In the genomic region with DNA sequence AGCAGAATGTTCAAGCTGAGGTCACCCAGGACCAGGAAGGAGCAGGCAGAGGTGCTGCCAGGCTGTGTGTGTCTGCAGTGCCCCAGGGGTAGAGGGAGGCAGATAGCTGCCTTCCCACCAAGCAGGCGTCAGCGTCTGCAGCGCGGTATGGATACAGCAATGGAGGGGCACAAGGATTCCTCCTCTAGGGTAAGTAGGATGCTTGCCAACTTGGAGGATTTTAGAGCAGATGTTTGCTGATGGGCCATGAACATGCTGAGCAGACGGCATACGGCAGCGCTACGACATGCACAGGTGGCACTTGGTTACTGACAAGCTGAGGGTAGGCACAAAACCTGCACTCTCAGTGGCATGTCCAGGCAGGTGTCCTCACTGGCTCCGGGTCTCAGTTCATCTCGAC, we compare ENCODE assay signal across 13 cellular contexts.
"Had no signal": no experiment of that assay in that cellular context is flagged by ENCODE, and none has a peak within 500 bp of the region (broad histone marks: within the 10 kb centered on the region; RNA-seq: fewer than 3 reads in every experiment).

No MANE protein-coding gene starts in this region.

- H3K36me3 Mint-ChIP-seq: activated naive CD8-positive, alpha-beta T cell treated with anti-CD3 and anti-CD28 coated beads, Interleukin-2, amount 10 ng/mL, durations not matched to agents 7 days and 5 days had no signal

- DNase-seq: activated CD4-positive, alpha-beta memory T cell treated with anti-CD3 and anti-CD28 coated beads, Interleukin-2, amount 10 ng/mL, durations not matched to agents 7 days and 5 days; activated CD4-positive, alpha-beta T cell treated with anti-CD3 and anti-CD28 coated beads for 36 hours; activated naive CD8-positive, alpha-beta T cell treated with anti-CD3 and anti-CD28 coated beads, Interleukin-2, amount 10 ng/mL, durations not matched to agents 7 days and 5 days; activated T-cell treated with anti-CD3 and anti-CD28 coated beads, Interleukin-2, amount 50 U/mL, for 48 hours; anterior cingulate cortex; erythroblast; naive thymus-derived CD8-positive, alpha-beta T cell; stimulated activated CD4-positive, alpha-beta T cell treated with anti-CD3 and anti-CD28 coated beads, Interleukin-15, amount 100 ng/mL, for 24 hours; stimulated activated CD4-positive, alpha-beta T cell treated with anti-CD3 and anti-CD28 coated beads, Interleukin-4, amount 100 ng/mL, for 24 hours; stimulated activated naive CD8-positive, alpha-beta T cell treated with anti-CD3 and anti-CD28 coated beads, Interleukin-15, amount 100 ng/mL, for 72 hours; T1000 had no signal

- H3K4me3 Mint-ChIP-seq: activated CD4-positive, alpha-beta memory T cell treated with anti-CD3 and anti-CD28 coated beads, Interleukin-2, amount 10 ng/mL, durations not matched to agents 7 days and 5 days; activated CD4-positive, alpha-beta T cell treated with anti-CD3 and anti-CD28 coated beads for 36 hours; activated naive CD8-positive, alpha-beta T cell treated with anti-CD3 and anti-CD28 coated beads, Interleukin-2, amount 10 ng/mL, durations not matched to agents 7 days and 5 days; endodermal cell; naive thymus-derived CD8-positive, alpha-beta T cell; stimulated activated naive CD8-positive, alpha-beta T cell treated with anti-CD3 and anti-CD28 coated beads, Interleukin-15, amount 100 ng/mL, for 72 hours had no signal

- H3K27me3 Mint-ChIP-seq: activated CD4-positive, alpha-beta T cell treated with anti-CD3 and anti-CD28 coated beads for 36 hours had no signal

- H3K4me3 ChIP-seq: thoracic aorta had no signal

- ATAC-seq: activated CD4-positive, alpha-beta T cell treated with anti-CD3 and anti-CD28 coated beads for 36 hours; naive thymus-derived CD8-positive, alpha-beta T cell; stimulated activated naive CD8-positive, alpha-beta T cell treated with anti-CD3 and anti-CD28 coated beads, Interleukin-15, amount 100 ng/mL, for 72 hours had no signal

- H3K9me3 ChIP-seq: thoracic aorta had no signal

- H3K27ac Mint-ChIP-seq: activated CD4-positive, alpha-beta memory T cell treated with anti-CD3 and anti-CD28 coated beads, Interleukin-2, amount 10 ng/mL, durations not matched to agents 7 days and 5 days; activated CD4-positive, alpha-beta T cell treated with anti-CD3 and anti-CD28 coated beads for 36 hours; activated naive CD8-positive, alpha-beta T cell treated with anti-CD3 and anti-CD28 coated beads, Interleukin-2, amount 10 ng/mL, durations not matched to agents 7 days and 5 days; endodermal cell; naive thymus-derived CD8-positive, alpha-beta T cell had no signal

- H3K36me3 ChIP-seq: thoracic aorta had no signal

- H3K4me1 Mint-ChIP-seq: activated CD4-positive, alpha-beta memory T cell treated with anti-CD3 and anti-CD28 coated beads, Interleukin-2, amount 10 ng/mL, durations not matched to agents 7 days and 5 days; activated CD4-positive, alpha-beta T cell treated with anti-CD3 and anti-CD28 coated beads for 36 hours; activated naive CD8-positive, alpha-beta T cell treated with anti-CD3 and anti-CD28 coated beads, Interleukin-2, amount 10 ng/mL, durations not matched to agents 7 days and 5 days; endodermal cell; naive thymus-derived CD8-positive, alpha-beta T cell; stimulated activated naive CD8-positive, alpha-beta T cell treated with anti-CD3 and anti-CD28 coated beads, Interleukin-15, amount 100 ng/mL, for 72 hours had no signal

- H3K27ac ChIP-seq: thoracic aorta had no signal
